ENCODE assay signal across 14 cellular contexts in the genomic region with DNA sequence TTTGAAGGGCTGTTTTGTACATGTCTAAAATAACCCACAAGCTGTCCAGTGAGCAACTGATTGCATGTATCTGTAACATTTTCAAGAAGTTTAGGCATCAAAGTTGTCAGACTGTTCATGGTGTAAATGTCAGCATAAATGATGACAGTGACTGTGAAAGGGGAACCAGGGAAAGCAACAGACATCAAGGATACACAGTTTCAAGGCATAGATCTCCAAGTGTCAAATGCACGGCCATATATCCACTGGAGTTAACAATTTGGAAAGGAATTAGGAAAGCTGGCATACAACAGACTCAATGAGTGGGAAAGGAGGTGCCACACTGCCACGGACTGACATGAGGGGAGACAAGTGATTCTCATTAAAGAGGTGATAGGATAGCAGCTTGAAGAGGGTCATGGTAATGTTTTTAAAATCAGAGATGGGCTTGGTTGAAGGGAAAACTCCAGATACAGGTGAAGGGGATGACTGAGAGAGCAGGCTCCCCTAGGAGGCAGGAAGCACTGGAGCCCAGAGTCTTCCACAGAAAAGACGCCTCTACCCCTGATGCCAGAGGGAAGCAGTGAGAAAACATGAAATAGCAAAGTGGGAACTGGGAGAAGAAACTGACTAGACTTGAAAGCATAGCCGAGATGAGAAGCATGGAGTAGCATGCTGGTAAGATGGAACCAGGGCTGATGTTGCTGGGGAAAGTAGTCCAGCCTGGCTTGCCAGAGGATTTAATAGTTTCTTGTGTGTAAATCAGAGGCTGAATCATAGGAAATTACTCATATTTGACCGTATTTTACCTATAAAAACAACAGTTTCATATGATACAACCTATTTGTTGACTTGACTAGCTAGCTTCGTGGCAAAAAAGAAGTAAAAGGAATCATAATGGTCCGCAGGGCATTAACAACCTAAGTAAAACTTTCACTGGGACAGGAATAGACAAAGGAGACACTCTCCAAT. TPM values are rescaled to one million over a fixed set of nuclear protein-coding genes. Genes with fewer than 3 reads are reported as not detected.
A peak's percentile ranks its signal among the peaks of the same experiment; 100 is the strongest.
DNase-seq lines count a peak whose midpoint lies in the region; ATAC-seq and TF ChIP-seq lines count a peak whose summit lies in the region.
"Had no signal": no experiment of that assay in that cellular context is flagged by ENCODE, and none has a peak within 500 bp of the region (broad histone marks: within the 10 kb centered on the region; RNA-seq: fewer than 3 reads in every experiment).

No MANE protein-coding gene starts in this region.

- H3K4me2 ChIP-seq in skeletal muscle satellite cell (ENCODE audit: low read length) = peak overlapping the region; percentile 45

- no peak for DNase-seq in activated naive CD4-positive, alpha-beta T cell treated with Interleukin-2 at 50 U/mL for 16 hours
- DNase-seq in RWPE1 (ENCODE audit: low spot score) (peak; percentile 82), T-helper 17 cell (no peak), NCI-H1092 (lab: John Stamatoyannopoulos, UW) (no peak), T-helper 1 cell (no peak)
- DNase-seq: activated CD4-positive, CD25-positive, alpha-beta regulatory T cell; NCI-H1694; trophoblast cell had no signal

- H3K9me3 ChIP-seq in skeletal muscle satellite cell (replicated peaks; ENCODE audit: low read length) = no peaks in the 10 kb centered on the region
- H3K9me3 ChIP-seq in T-helper 17 cell (ENCODE audit: control insufficient read depth, low read length, poor library complexity, severe bottlenecking) = no peaks in the 10 kb centered on the region

- peaks cover 6% of the 10 kb centered on the region for H3K36me3 ChIP-seq in skeletal muscle satellite cell (ENCODE audit: insufficient read depth, low read length)

- peak overlapping the region; percentile 76 for H3K27ac Mint-ChIP-seq in activated naive CD4-positive, alpha-beta T cell treated with anti-CD3 and anti-CD28 coated beads, Interleukin-2, amount 50 U/mL, for 24 hours
- no peak overlapping the region for H3K27ac Mint-ChIP-seq in T-helper 17 cell
- H3K27ac Mint-ChIP-seq: activated T-helper 1 cell treated with anti-CD3 and anti-CD28 coated beads, Interleukin-12 subunit alpha, Interleukin-12 subunit beta, Interleukin-2, Interleukin-4 antibody, amounts not matched to agents 30 ng/mL and 10 ng/mL and 1 ng/mL, durations not matched to agents 14 hours and 24 hours and 36 hours; nephron had no signal

- peaks cover 17% of the 10 kb centered on the region for H3K36me3 Mint-ChIP-seq in activated naive CD4-positive, alpha-beta T cell treated with anti-CD3 and anti-CD28 coated beads, Interleukin-2, amount 50 U/mL, for 24 hours
- H3K36me3 Mint-ChIP-seq in T-helper 17 cell (ENCODE audit: low read depth) = peaks cover 10% of the 10 kb centered on the region

- POLR2A ChIA-PET in RWPE1 (lab: Yijun Ruan, JAX; ENCODE audit: low non-redundant PET) = no interaction called here

- H3K4me1 Mint-ChIP-seq in activated naive CD4-positive, alpha-beta T cell treated with anti-CD3 and anti-CD28 coated beads, Interleukin-2, amount 50 U/mL, for 24 hours = no peaks in the 10 kb centered on the region
- peaks cover 2% of the 10 kb centered on the region for H3K4me1 Mint-ChIP-seq in T-helper 17 cell
- H3K4me1 Mint-ChIP-seq: nephron had no signal

- no peak overlapping the region for H3K9ac ChIP-seq in skeletal muscle satellite cell (ENCODE audit: low read depth, low read length)

- ATAC-seq in esophagus mucosa (peak; percentile 68), T-helper 17 cell (no peak)
- ATAC-seq: left lobe of liver had no signal

- peak overlapping the region; percentile 47; the same call in 1 of the 2 replicates for H3K27ac ChIP-seq in RWPE1

- H3K27me3 Mint-ChIP-seq in activated naive CD4-positive, alpha-beta T cell treated with anti-CD3 and anti-CD28 coated beads, Interleukin-2, amount 50 U/mL, for 24 hours = no peaks in the 10 kb centered on the region
- no peaks in the 10 kb centered on the region for H3K27me3 Mint-ChIP-seq in T-helper 17 cell

- no peak overlapping the region for H3K4me3 ChIP-seq in skeletal muscle satellite cell (ENCODE audit: low read length)

- H3K4me1 ChIP-seq in skeletal muscle satellite cell (ENCODE audit: control insufficient read depth, insufficient read depth, low read length) = peaks cover 14% of the 10 kb centered on the region

- CTCF ChIA-PET in RWPE1 (lab: Yijun Ruan, JAX) = interaction anchor here (0.5 to 0.6 kb wide), 2 partner anchors 156 to 213 kb away, joined by 3 read pairs; no protein-coding TSS in a partner anchor

- TF ChIP-seq CTCF in RWPE1 (conservative IDR thresholded peaks at IDR 0.05; ENCODE audit: low read depth) = no peak

- no peak overlapping the region for H3K4me3 Mint-ChIP-seq in activated naive CD4-positive, alpha-beta T cell treated with anti-CD3 and anti-CD28 coated beads, Interleukin-2, amount 50 U/mL, for 24 hours
- H3K4me3 Mint-ChIP-seq in T-helper 17 cell = no peak overlapping the region
- H3K4me3 Mint-ChIP-seq: activated T-helper 1 cell treated with anti-CD3 and anti-CD28 coated beads, Interleukin-12 subunit alpha, Interleukin-12 subunit beta, Interleukin-2, Interleukin-4 antibody, amounts not matched to agents 30 ng/mL and 10 ng/mL and 1 ng/mL, durations not matched to agents 14 hours and 24 hours and 36 hours; nephron had no signal

- no peaks in the 10 kb centered on the region for H3K9me3 Mint-ChIP-seq in activated naive CD4-positive, alpha-beta T cell treated with anti-CD3 and anti-CD28 coated beads, Interleukin-2, amount 50 U/mL, for 24 hours
- H3K9me3 Mint-ChIP-seq: activated T-helper 1 cell treated with anti-CD3 and anti-CD28 coated beads, Interleukin-12 subunit alpha, Interleukin-12 subunit beta, Interleukin-2, Interleukin-4 antibody, amounts not matched to agents 30 ng/mL and 10 ng/mL and 1 ng/mL, durations not matched to agents 14 hours and 24 hours and 36 hours; nephron had no signal

- no peaks in the 10 kb centered on the region for H3K27me3 ChIP-seq in skeletal muscle satellite cell (ENCODE audit: control insufficient read depth, insufficient read depth, low read length)

RNA-seq across cellular contexts. Expression of gene NSMCE4A, which starts 18.6 kb away (rescaled TPM):
- 33.9 TPM for total RNA-seq in esophagus mucosa
- total RNA-seq in skeletal muscle satellite cell (2012; rRNA removed) = 37.0 and 41.5 TPM in 2 replicates
- 10 to 100 TPM; 37.0 to 37.4 TPM for total RNA-seq in T-helper 17 cell

RNA-seq across cellular contexts. Expression of gene ATE1, which starts 28.6 kb away (rescaled TPM):
- total RNA-seq in esophagus mucosa (20.3 TPM), T-helper 17 cell (10 to 100 TPM; 23.2 to 23.4 TPM)
- total RNA-seq in skeletal muscle satellite cell (2012; rRNA removed) = 21.0 and 24.6 TPM in 2 replicates

RNA-seq across cellular contexts. Expression of gene TACC2, which starts 32.6 kb away (rescaled TPM):
- 90.0 TPM for total RNA-seq in esophagus mucosa
- 5.3 and 6.3 TPM in 2 replicates for total RNA-seq in skeletal muscle satellite cell (2012; rRNA removed)
- not detected for total RNA-seq in T-helper 17 cell
- total RNA-seq: activated T-helper 1 cell treated with anti-CD3 and anti-CD28 coated beads, Interleukin-12 subunit alpha, Interleukin-12 subunit beta, Interleukin-2, Interleukin-4 antibody, amounts not matched to agents 30 ng/mL and 10 ng/mL and 1 ng/mL, durations not matched to agents 14 hours and 24 hours and 36 hours had no signal

Comparison
In these comparisons a context has a peak if more than half of its experiments do, and no peak if none do; other contexts are left out.
1. RNA of gene TACC2, which starts 32.6 kb away (total RNA-seq): 90.0 TPM in esophagus mucosa (single experiment); not detected in T-helper 17 cell; every median in the first group is over 10 times any median in the second.